ENCODE assay signal across 9 cellular contexts in the genomic region with DNA sequence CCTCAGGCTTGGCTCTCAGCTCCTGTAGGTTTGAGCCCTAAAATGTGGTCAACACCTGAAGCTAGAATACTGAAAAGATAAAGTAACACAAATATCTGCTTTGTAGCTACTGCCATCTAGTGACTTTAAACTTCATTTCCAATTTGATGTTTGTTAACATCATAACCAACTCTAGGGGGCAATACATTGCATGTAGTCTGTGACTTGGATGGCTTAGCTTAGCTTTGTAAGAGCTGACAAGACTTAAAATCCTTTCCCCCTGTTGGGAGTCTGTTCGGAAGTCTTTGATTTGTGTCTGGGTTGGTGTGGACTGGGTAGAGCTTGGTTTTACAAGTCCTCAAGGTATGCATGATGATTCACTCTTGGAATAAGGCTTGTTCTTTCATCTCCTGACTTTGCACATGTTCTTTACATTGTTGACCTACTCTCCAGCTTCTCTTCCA. TPM values are rescaled to one million over a fixed set of nuclear protein-coding genes. Genes with fewer than 3 reads are reported as not detected.
DNase-seq lines count a peak whose midpoint lies in the region; ATAC-seq and TF ChIP-seq lines count a peak whose summit lies in the region.
"Had no signal": no experiment of that assay in that cellular context is flagged by ENCODE, and none has a peak within 500 bp of the region (broad histone marks: within the 10 kb centered on the region; RNA-seq: fewer than 3 reads in every experiment).

No MANE protein-coding gene starts in this region.

- H3K4me1 ChIP-seq in testis, result no peaks in the 10 kb centered on the region

- no peaks in the 10 kb centered on the region for H3K27me3 ChIP-seq in testis
- H3K27me3 ChIP-seq: neutrophil had no signal

- TF ChIP-seq POLR2A in testis (IDR thresholded peaks at IDR 0.05), result no peak

- no peak overlapping the region for H3K4me3 ChIP-seq in testis

- 36 to 60% methylated on average over 1 of the region's 1 CpG for WGBS in testis, 2 donors

- H3K9me3 ChIP-seq in testis, result no peaks in the 10 kb centered on the region
- H3K9me3 ChIP-seq: neutrophil had no signal

- peak; percentile 88 to 90 for DNase-seq in AML-193 (lab: John Stamatoyannopoulos, UW)
- peak; percentile 48 for DNase-seq in NCI-H446 treated with DMSO at 0.1 percent for 48 hours (lab: John Stamatoyannopoulos, UW)
- DNase-seq in amniotic epithelial cell (ENCODE audit: low read depth), result peak; percentile 65
- peak; percentile 71 for DNase-seq in iPS-NIHi7 (ENCODE audit: extremely low spot score)
- no peak for DNase-seq in testis
- DNase-seq in activated CD4-positive, CD25-positive, alpha-beta regulatory T cell (lab: John Stamatoyannopoulos, UW), result no peak

- H3K27ac ChIP-seq in testis, result no peak overlapping the region
- H3K27ac ChIP-seq: neutrophil had no signal

- H3K36me3 ChIP-seq in testis (ENCODE audit: low read depth, missing control alignments), result no peaks in the 10 kb centered on the region
- H3K36me3 ChIP-seq: neutrophil had no signal

- TF ChIP-seq CTCF in testis (IDR thresholded peaks at IDR 0.05), result peak; percentile 11 to 55 (median 46)

- peak; percentile 70 for ATAC-seq in GM18502 (IDR thresholded peaks at IDR 0.05; ENCODE audit: poor library complexity, unreplicated experiment)
- peak; percentile 67 for ATAC-seq in HG03139 (IDR thresholded peaks at IDR 0.05; ENCODE audit: unreplicated experiment)

- intact Hi-C loops in testis (cut with DNase I; ENCODE audit: low total_unique reads), result no loop called here

RNA-seq across cellular contexts. Expression of gene SCN11A, which starts 51.7 kb away (rescaled TPM):
- total RNA-seq in testis, result 1 to 10 TPM; 3.0 to 3.5 TPM
- 1.8 TPM for polyA plus RNA-seq in testis (ENCODE audit: insufficient read depth, low read depth, low replicate concordance)

RNA-seq across cellular contexts. Expression of gene WDR48, which starts 51.8 kb away (rescaled TPM):
- total RNA-seq in testis, result 10 to 100 TPM; 67.8 to 74.1 TPM
- polyA plus RNA-seq in testis (ENCODE audit: insufficient read depth, low read depth, low replicate concordance), result 130 TPM

Comparison
In these comparisons a context has a peak if more than half of its experiments do, and no peak if none do; other contexts are left out.
1. DNase-seq: peak in AML-193 (2 of 2), NCI-H446 treated with DMSO at 0.1 percent for 48 hours (single experiment), amniotic epithelial cell (single experiment) and iPS-NIHi7 (single experiment); none in testis (single experiment) and activated CD4-positive, CD25-positive, alpha-beta regulatory T cell (0 of 4).